Comparison of ENCODE assay signal across 16 cellular contexts in genomic region chr10:124217906-124218769, GRCh38.
DNase-seq lines count a peak whose midpoint lies in the region; ATAC-seq and TF ChIP-seq lines count a peak whose summit lies in the region.
"Had no signal": no experiment of that assay in that cellular context is flagged by ENCODE, and none has a peak within 500 bp of the region (broad histone marks: within the 10 kb centered on the region; RNA-seq: fewer than 3 reads in every experiment).

No MANE protein-coding gene starts in this region.

- DNase-seq in COLO668 (lab: John Stamatoyannopoulos, UW; ENCODE audit: unreplicated experiment) (peak; percentile 8), mammary epithelial cell (peak; percentile 64), left kidney (ENCODE audit: low read depth, low spot score) (peak; percentile 61), ureter (ENCODE audit: low spot score) (no peak), thyroid gland (no peak)
- DNase-seq in activated CD4-positive, alpha-beta T cell treated with anti-CD3 and anti-CD28 coated beads, Interleukin-2, amount 50 U/mL, for 1 hour = no peak
- DNase-seq: activated T-cell treated with anti-CD3 and anti-CD28 coated beads, Interleukin-2, amount 50 U/mL, for 48 hours; IMR-90; NCI-H1048; OCI-M1; stimulated activated CD4-positive, alpha-beta T cell treated with anti-CD3 and anti-CD28 coated beads, Interleukin-4, amount 100 ng/mL, for 4 hours; T1000 had no signal

- H3K79me2 ChIP-seq in mammary epithelial cell (ENCODE audit: insufficient read depth, low read length) = no peaks in the 10 kb centered on the region

- H3K9ac ChIP-seq in mammary epithelial cell (ENCODE audit: insufficient read depth, low read length) = no peak overlapping the region

- H3K4me1 ChIP-seq in mammary epithelial cell (ENCODE audit: insufficient read depth, low read length) (peaks cover 30% of the 10 kb centered on the region), thyroid gland (peaks cover 0 to 3% of the 10 kb centered on the region in 2 donors)

- H4K20me1 ChIP-seq in mammary epithelial cell (ENCODE audit: insufficient read depth, low read length) = no peaks in the 10 kb centered on the region

- H3K36me3 ChIP-seq in mammary epithelial cell (ENCODE audit: insufficient read depth, low read length) (no peaks in the 10 kb centered on the region), thyroid gland (no peaks in the 10 kb centered on the region)

- intact Hi-C loops in mammary epithelial cell (cut with micrococcal nuclease) = loop anchor here (1.0 to 10.0 kb wide), 2 partner anchors 123 to 223 kb away; partner anchors contain the start of gene CHST15
- intact Hi-C loops in thyroid gland (cut with DNase I) = no loop called here

- no peak overlapping the region for H3K4me3 ChIP-seq in mammary epithelial cell (replicated peaks in 1 of 3; ENCODE audit: insufficient read depth in 1 of 3, low read depth in 2 of 3, low read length in 3 of 3)
- H3K4me3 ChIP-seq in thyroid gland (replicated peaks in 1 of 3) = no peak overlapping the region
- H3K4me3 ChIP-seq: SK-N-MC, skin epidermis had no signal

- TF ChIP-seq EP300 in Ishikawa (IDR thresholded peaks at IDR 0.05; ENCODE audit: borderline replicate concordance) = no peak

- H3K27me3 ChIP-seq in mammary epithelial cell (ENCODE audit: insufficient read depth, low read length) (no peaks in the 10 kb centered on the region), thyroid gland (no peaks in the 10 kb centered on the region)

- dilution Hi-C loops in mammary epithelial cell (cut with HindIII; ENCODE audit: low sequenced_read_pairs) = no loop called here

- CTCF ChIA-PET in mammary epithelial cell (lab: Charles Lee; ENCODE audit: low non-redundant PET) = interaction anchor here (0.6 kb wide), 3 partner anchors 66 to 658 kb away, joined by 3 to 6 read pairs (median 3); no protein-coding TSS in a partner anchor

- 31% methylated on average over 10 of the region's 11 CpGs for WGBS in mammary epithelial cell (ENCODE audit: low coverage, missing lambda C conversion rate)
- WGBS in thyroid gland, 2 donors = 89 to 91% methylated on average over 11 of the region's 11 CpGs

- TF ChIP-seq CTCF in mammary epithelial cell (conservative IDR thresholded peaks at IDR 0.05 in 1 of 2, IDR thresholded peaks at IDR 0.05 in 1 of 2; ENCODE audit: extremely low read depth in 1 of 2, insufficient read depth in 1 of 2, low read depth in 1 of 2, low read length in 2 of 2) (peak; percentile 28 to 40), thyroid gland (IDR thresholded peaks at IDR 0.05) (no peak)

- no peak overlapping the region for H3K4me2 ChIP-seq in mammary epithelial cell (ENCODE audit: insufficient read depth, low read depth, low read length)

- in situ Hi-C loops in mammary epithelial cell (cut with MboI; ENCODE audit: low sequenced_read_pairs in 2 of 2) = no loop called here

- BruUV-seq in mammary epithelial cell (replicated peaks; lab: Mats Ljungman, UMichigan) = no TSS peak

- TF ChIP-seq RAD21 in Ishikawa (IDR thresholded peaks at IDR 0.05; ENCODE audit: low read depth) = peak; percentile 76

- no peaks in the 10 kb centered on the region for H3K9me3 ChIP-seq in mammary epithelial cell (replicated peaks; ENCODE audit: insufficient read depth, low read length)
- H3K9me3 ChIP-seq in thyroid gland = no peaks in the 10 kb centered on the region

- no peak overlapping the region for H3K27ac ChIP-seq in mammary epithelial cell (ENCODE audit: insufficient read depth, low read depth, low read length)
- no peak overlapping the region for H3K27ac ChIP-seq in thyroid gland
- H3K27ac ChIP-seq: SK-N-MC, skin epidermis had no signal

- H2AFZ ChIP-seq in mammary epithelial cell (ENCODE audit: low read depth, low read length) = no peak overlapping the region

- no peak for ATAC-seq in GM18909 (IDR thresholded peaks at IDR 0.05; ENCODE audit: poor library complexity, unreplicated experiment)

- no peak for TF ChIP-seq POLR2A in thyroid gland (IDR thresholded peaks at IDR 0.05)

TF ChIP-seq in Ishikawa, 13 proteins besides CTCF, POLR2A, EP300 and RAD21:
- TF ChIP-seq TEAD4 (IDR thresholded peaks at IDR 0.05) (no peak), EGR1 (IDR thresholded peaks at IDR 0.05) (no peak), ZBTB7A (IDR thresholded peaks at IDR 0.05; ENCODE audit: low read depth) (no peak), MAX (IDR thresholded peaks at IDR 0.05) (0 out of 2 replicates have a peak, but pooled peaks have one; percentile 24), FOXM1 (IDR thresholded peaks at IDR 0.05; ENCODE audit: borderline replicate concordance, low read depth) (no peak), USF1 (IDR thresholded peaks at IDR 0.05) (no peak), TCF12 (IDR thresholded peaks at IDR 0.05; ENCODE audit: low read depth) (peak; percentile 46; the same call in 1 of the 2 replicates), CEBPB (IDR thresholded peaks at IDR 0.05) (0 out of 2 replicates have a peak, but pooled peaks have one; percentile 18), CREB1 (IDR thresholded peaks at IDR 0.05; ENCODE audit: low read depth) (no peak), NFIC (IDR thresholded peaks at IDR 0.05) (no peak), TAF1 (IDR thresholded peaks at IDR 0.05; ENCODE audit: low read depth) (no peak)

Comparison
In these comparisons a context has a peak if more than half of its experiments do, and no peak if none do; other contexts are left out.
1. DNase-seq: peak in COLO668 (single experiment), mammary epithelial cell (single experiment) and left kidney (single experiment); none in ureter (single experiment), activated CD4-positive, alpha-beta T cell treated with anti-CD3 and anti-CD28 coated beads, Interleukin-2, amount 50 U/mL, for 1 hour (single experiment) and thyroid gland (0 of 2).
2. CTCF ChIP-seq: peak in mammary epithelial cell (2 of 2); none in thyroid gland (0 of 6).